ENCODE assay signal across 2 cellular contexts in the genomic region with DNA sequence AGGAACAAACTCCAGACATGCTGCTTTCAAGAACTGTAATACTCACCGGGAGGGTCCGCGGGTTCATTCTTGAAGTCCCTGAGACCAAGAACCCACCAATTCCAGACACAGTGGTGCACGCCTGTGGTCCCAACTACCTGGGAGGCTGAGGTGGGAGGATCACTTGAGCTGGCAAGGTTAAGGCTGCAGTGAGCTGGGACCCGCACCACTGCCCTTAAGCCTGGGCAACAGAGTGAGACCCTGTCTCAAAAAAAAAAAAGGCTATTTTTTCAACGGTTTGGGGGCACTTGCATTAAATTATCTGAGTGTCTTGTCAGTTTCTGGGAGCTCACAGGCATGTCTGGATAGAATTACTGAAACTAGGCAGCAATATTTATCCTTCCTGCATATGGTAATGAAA.
A peak's percentile ranks its signal among the peaks of the same experiment; 100 is the strongest.
TF ChIP-seq lines count a peak whose summit lies in the region.

No MANE protein-coding gene starts in this region.

TF ChIP-seq in HEK293, 187 proteins besides CTCF, POLR2A, EP300 and RAD21:
- TF ChIP-seq ZNF121 (tag by site-specific recombination; IDR thresholded peaks at IDR 0.05), result peak; percentile 73
- no peak for TF ChIP-seq ZNF623 (tag by site-specific recombination; IDR thresholded peaks at IDR 0.05)
- TF ChIP-seq, protein P1, sequence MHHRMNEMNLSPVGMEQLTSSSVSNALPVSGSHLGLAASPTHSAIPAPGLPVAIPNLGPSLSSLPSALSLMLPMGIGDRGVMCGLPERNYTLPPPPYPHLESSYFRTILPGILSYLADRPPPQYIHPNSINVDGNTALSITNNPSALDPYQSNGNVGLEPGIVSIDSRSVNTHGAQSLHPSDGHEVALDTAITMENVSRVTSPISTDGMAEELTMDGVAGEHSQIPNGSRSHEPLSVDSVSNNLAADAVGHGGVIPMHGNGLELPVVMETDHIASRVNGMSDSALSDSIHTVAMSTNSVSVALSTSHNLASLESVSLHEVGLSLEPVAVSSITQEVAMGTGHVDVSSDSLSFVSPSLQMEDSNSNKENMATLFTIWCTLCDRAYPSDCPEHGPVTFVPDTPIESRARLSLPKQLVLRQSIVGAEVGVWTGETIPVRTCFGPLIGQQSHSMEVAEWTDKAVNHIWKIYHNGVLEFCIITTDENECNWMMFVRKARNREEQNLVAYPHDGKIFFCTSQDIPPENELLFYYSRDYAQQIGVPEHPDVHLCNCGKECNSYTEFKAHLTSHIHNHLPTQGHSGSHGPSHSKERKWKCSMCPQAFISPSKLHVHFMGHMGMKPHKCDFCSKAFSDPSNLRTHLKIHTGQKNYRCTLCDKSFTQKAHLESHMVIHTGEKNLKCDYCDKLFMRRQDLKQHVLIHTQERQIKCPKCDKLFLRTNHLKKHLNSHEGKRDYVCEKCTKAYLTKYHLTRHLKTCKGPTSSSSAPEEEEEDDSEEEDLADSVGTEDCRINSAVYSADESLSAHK (tag by site-specific recombination; IDR thresholded peaks at IDR 0.05), result peak; percentile 46; the same call in 1 of the 2 replicates

TF ChIP-seq in H1, 55 proteins besides CTCF, POLR2A, EP300 and RAD21:
- no peak for TF ChIP-seq TBP (IDR thresholded peaks at IDR 0.05; ENCODE audit: low read depth, low read length)
- TF ChIP-seq TEAD4 (IDR thresholded peaks at IDR 0.05; ENCODE audit: low read depth, low read length), result no peak
- TF ChIP-seq RXRA (IDR thresholded peaks at IDR 0.05; ENCODE audit: insufficient read depth, low read depth, low read length), result no peak
- TF ChIP-seq EGR1 (IDR thresholded peaks at IDR 0.05; ENCODE audit: borderline replicate concordance, low read depth, low read length), result no peak
- TF ChIP-seq, protein P2, sequence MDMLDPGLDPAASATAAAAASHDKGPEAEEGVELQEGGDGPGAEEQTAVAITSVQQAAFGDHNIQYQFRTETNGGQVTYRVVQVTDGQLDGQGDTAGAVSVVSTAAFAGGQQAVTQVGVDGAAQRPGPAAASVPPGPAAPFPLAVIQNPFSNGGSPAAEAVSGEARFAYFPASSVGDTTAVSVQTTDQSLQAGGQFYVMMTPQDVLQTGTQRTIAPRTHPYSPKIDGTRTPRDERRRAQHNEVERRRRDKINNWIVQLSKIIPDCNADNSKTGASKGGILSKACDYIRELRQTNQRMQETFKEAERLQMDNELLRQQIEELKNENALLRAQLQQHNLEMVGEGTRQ (IDR thresholded peaks at IDR 0.05; ENCODE audit: low read length), result no peak
- TF ChIP-seq CHD2 (IDR thresholded peaks at IDR 0.05; ENCODE audit: low read length), result no peak
- TF ChIP-seq, protein P3, sequence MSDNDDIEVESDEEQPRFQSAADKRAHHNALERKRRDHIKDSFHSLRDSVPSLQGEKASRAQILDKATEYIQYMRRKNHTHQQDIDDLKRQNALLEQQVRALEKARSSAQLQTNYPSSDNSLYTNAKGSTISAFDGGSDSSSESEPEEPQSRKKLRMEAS (IDR thresholded peaks at IDR 0.05), result no peak
- no peak for TF ChIP-seq PHF8 (conservative IDR thresholded peaks at IDR 0.05; ENCODE audit: low read depth, low read length)
- TF ChIP-seq SAP30 (IDR thresholded peaks at IDR 0.05; ENCODE audit: insufficient read depth, insufficient replicate concordance, low read length), result no peak
- no peak for TF ChIP-seq MAFK (IDR thresholded peaks at IDR 0.05; ENCODE audit: low read depth, low read length)
- TF ChIP-seq HDAC2 (IDR thresholded peaks at IDR 0.05; ENCODE audit: borderline replicate concordance in 1 of 2, low read depth in 2 of 2, low read length in 2 of 2), result no peak
- no peak for TF ChIP-seq KDM4A (IDR thresholded peaks at IDR 0.05; ENCODE audit: low read depth, low read length, severe bottlenecking)
- no peak for TF ChIP-seq ZNF274 (IDR thresholded peaks at IDR 0.05; ENCODE audit: borderline replicate concordance, extremely low read depth, low read length)
